Comparison of ENCODE assay signal across 19 cellular contexts in genomic region chr2:80002112-80002511, GRCh38.
"Had no signal": no experiment of that assay in that cellular context is flagged by ENCODE, and none has a peak within 500 bp of the region (broad histone marks: within the 10 kb centered on the region; RNA-seq: fewer than 3 reads in every experiment).

No MANE protein-coding gene starts in this region.

- H3K9me3 Mint-ChIP-seq: neural crest cell; stimulated activated memory B cell treated with anti-CD40 and anti-IgM and Interleukin-4, amounts not matched to agents 10 μg/mL and 1 μg/mL and 100 μg/mL, for 72 hours had no signal

- H3K4me3 Mint-ChIP-seq: naive thymus-derived CD4-positive, alpha-beta T cell; neural crest cell; stimulated activated memory B cell treated with anti-CD40 and anti-IgM and Interleukin-4, amounts not matched to agents 10 μg/mL and 1 μg/mL and 100 μg/mL, for 72 hours; stimulated activated naive CD8-positive, alpha-beta T cell treated with anti-CD3 and anti-CD28 coated beads, Interleukin-15, Interleukin-2, amounts not matched to agents 100 ng/mL and 50 ng/mL, for 24 hours had no signal

- H3K4me1 ChIP-seq: gastrocnemius medialis, tibial artery, upper lobe of left lung had no signal

- H3K27me3 Mint-ChIP-seq: stimulated activated memory B cell treated with anti-CD40 and anti-IgM and Interleukin-4, amounts not matched to agents 10 μg/mL and 1 μg/mL and 100 μg/mL, for 72 hours; stimulated activated naive CD8-positive, alpha-beta T cell treated with anti-CD3 and anti-CD28 coated beads, Interleukin-15, Interleukin-2, amounts not matched to agents 100 ng/mL and 50 ng/mL, for 24 hours had no signal

- H3K27me3 ChIP-seq: gastrocnemius medialis, ovary, tibial artery, upper lobe of left lung had no signal

- H3K27ac Mint-ChIP-seq: naive thymus-derived CD4-positive, alpha-beta T cell; stimulated activated memory B cell treated with anti-CD40 and anti-IgM and Interleukin-4, amounts not matched to agents 10 μg/mL and 1 μg/mL and 100 μg/mL, for 72 hours; stimulated activated naive CD8-positive, alpha-beta T cell treated with anti-CD3 and anti-CD28 coated beads, Interleukin-15, Interleukin-2, amounts not matched to agents 100 ng/mL and 50 ng/mL, for 24 hours had no signal

- H3K9me3 ChIP-seq: gastrocnemius medialis, ovary, tibial artery, upper lobe of left lung had no signal

- H3K36me3 Mint-ChIP-seq: naive thymus-derived CD4-positive, alpha-beta T cell; stimulated activated memory B cell treated with anti-CD40 and anti-IgM and Interleukin-4, amounts not matched to agents 10 μg/mL and 1 μg/mL and 100 μg/mL, for 72 hours had no signal

- H3K4me1 Mint-ChIP-seq: naive thymus-derived CD4-positive, alpha-beta T cell; neural crest cell; stimulated activated memory B cell treated with anti-CD40 and anti-IgM and Interleukin-4, amounts not matched to agents 10 μg/mL and 1 μg/mL and 100 μg/mL, for 72 hours had no signal

- H3K27ac ChIP-seq: gastrocnemius medialis, ovary, tibial artery, upper lobe of left lung had no signal

- H3K4me3 ChIP-seq: gastrocnemius medialis, lung, ovary, tibial artery, upper lobe of left lung had no signal

- ATAC-seq: esophagus mucosa; gastrocnemius medialis; left colon; left ventricle myocardium superior; naive thymus-derived CD4-positive, alpha-beta T cell; right cardiac atrium; stimulated activated memory B cell treated with anti-CD40 and anti-IgM and Interleukin-4, amounts not matched to agents 10 μg/mL and 1 μg/mL and 100 μg/mL, for 72 hours had no signal

- DNase-seq: central memory CD4-positive, alpha-beta T cell; cortex of kidney; effector memory CD4-positive, alpha-beta T cell; gastrocnemius medialis; kidney; left colon; left ventricle myocardium superior; mesendoderm; naive thymus-derived CD4-positive, alpha-beta T cell; ovary; right cardiac atrium; stimulated activated CD4-positive, alpha-beta T cell treated with anti-CD3 and anti-CD28 coated beads, Interleukin-4, amount 100 ng/mL, for 24 hours; tibial artery; upper lobe of left lung had no signal

- H3K36me3 ChIP-seq: gastrocnemius medialis, ovary, tibial artery, upper lobe of left lung had no signal
